In genomic region chr3:27368831-27369607, GRCh38 we compare ENCODE assay signal across 1 cellular context.
A peak's percentile ranks its signal among the peaks of the same experiment; 100 is the strongest.
TF ChIP-seq lines count a peak whose summit lies in the region.

NEK10 (minus strand) TSS chr3:27369383; CDS start chr3:27352882, 16,501 bp downstream.

TF ChIP-seq in HepG2, 621 proteins besides CTCF, POLR2A, EP300 and RAD21 (continued from another document and continues in another):
- TF ChIP-seq ZNF318 (CRISPR knock-in tag; IDR thresholded peaks at IDR 0.05), result no peak; the same call in none of the 2 replicates
- TF ChIP-seq SIN3A (IDR thresholded peaks at IDR 0.05; ENCODE audit: borderline replicate concordance, low read depth, low read length), result peak; percentile 99
- TF ChIP-seq TAF1 (CRISPR knock-in tag; IDR thresholded peaks at IDR 0.05), result peak; percentile 38; the same call in 1 of the 2 replicates
- 0 out of 2 replicates have a peak, but pooled peaks have one; percentile 25 for TF ChIP-seq CBFB (CRISPR knock-in tag; IDR thresholded peaks at IDR 0.05)
- no peak for TF ChIP-seq THYN1 (CRISPR knock-in tag; IDR thresholded peaks at IDR 0.05; ENCODE audit: borderline replicate concordance, low read depth)
- no peak for TF ChIP-seq TIGD3 (CRISPR knock-in tag; IDR thresholded peaks at IDR 0.05; ENCODE audit: borderline replicate concordance)
- TF ChIP-seq SOX13 (IDR thresholded peaks at IDR 0.05), result no peak
- TF ChIP-seq SOX13 (CRISPR knock-in tag; conservative IDR thresholded peaks at IDR 0.05 in 1 of 2, IDR thresholded peaks at IDR 0.05 in 1 of 2), result no peak; a peak in 1 of 4 replicates
- TF ChIP-seq XBP1 (CRISPR knock-in tag; IDR thresholded peaks at IDR 0.05), result no peak
- TF ChIP-seq ZSCAN20 (CRISPR knock-in tag; IDR thresholded peaks at IDR 0.05; ENCODE audit: borderline replicate concordance), result no peak
- no peak for TF ChIP-seq IRF1 (CRISPR knock-in tag; IDR thresholded peaks at IDR 0.05; ENCODE audit: low read depth)
- TF ChIP-seq SIX1 (CRISPR knock-in tag; IDR thresholded peaks at IDR 0.05; ENCODE audit: borderline replicate concordance), result no peak
- TF ChIP-seq CREBL2 (CRISPR knock-in tag; IDR thresholded peaks at IDR 0.05; ENCODE audit: borderline replicate concordance), result no peak
- TF ChIP-seq ZNF609 (CRISPR knock-in tag; IDR thresholded peaks at IDR 0.05; ENCODE audit: borderline replicate concordance), result no peak
- peak; percentile 74 for TF ChIP-seq RBM39 (IDR thresholded peaks at IDR 0.05; ENCODE audit: low read depth, low read length, poor library complexity, severe bottlenecking)
- peak; percentile 57; the same call in 1 of the 2 replicates for TF ChIP-seq ZNF580 (CRISPR knock-in tag; IDR thresholded peaks at IDR 0.05; ENCODE audit: borderline replicate concordance, low read depth)
- TF ChIP-seq ZNF264 (CRISPR knock-in tag; IDR thresholded peaks at IDR 0.05), result no peak
- TF ChIP-seq ZSCAN25 (CRISPR knock-in tag; IDR thresholded peaks at IDR 0.05), result 0 out of 2 replicates have a peak, but pooled peaks have one; percentile 35
- TF ChIP-seq RFXANK (CRISPR knock-in tag; IDR thresholded peaks at IDR 0.05), result peak; percentile 68; the same call in 1 of the 2 replicates
- no peak for TF ChIP-seq ZNF576 (CRISPR knock-in tag; IDR thresholded peaks at IDR 0.05)
- no peak for TF ChIP-seq ZMYM2 (CRISPR knock-in tag; IDR thresholded peaks at IDR 0.05)
- TF ChIP-seq ZNF276 (CRISPR knock-in tag; IDR thresholded peaks at IDR 0.05; ENCODE audit: low read depth), result no peak
- TF ChIP-seq ZNF639 (CRISPR knock-in tag; conservative IDR thresholded peaks at IDR 0.05), result no peak
- TF ChIP-seq MIER3 (CRISPR knock-in tag; IDR thresholded peaks at IDR 0.05; ENCODE audit: borderline replicate concordance), result no peak
- TF ChIP-seq ZNF205 (CRISPR knock-in tag; IDR thresholded peaks at IDR 0.05), result no peak
- TF ChIP-seq FOSL1 (CRISPR knock-in tag; IDR thresholded peaks at IDR 0.05; ENCODE audit: borderline replicate concordance), result no peak
- TF ChIP-seq NCOA1 (CRISPR knock-in tag; IDR thresholded peaks at IDR 0.05), result 0 out of 2 replicates have a peak, but pooled peaks have one; percentile 46
- no peak for TF ChIP-seq ZNF30 (CRISPR knock-in tag; IDR thresholded peaks at IDR 0.05)
- TF ChIP-seq KLF9 (CRISPR knock-in tag; IDR thresholded peaks at IDR 0.05; ENCODE audit: low read depth), result no peak
- 0 out of 2 replicates have a peak, but pooled peaks have one; percentile 51 for TF ChIP-seq ZNF891 (CRISPR knock-in tag; IDR thresholded peaks at IDR 0.05)
- TF ChIP-seq ZXDC (CRISPR knock-in tag; IDR thresholded peaks at IDR 0.05), result no peak
- no peak for TF ChIP-seq GTF2F1 (IDR thresholded peaks at IDR 0.05; ENCODE audit: low read length)
